ENCODE assay signal across 7 cellular contexts in the genomic region with DNA sequence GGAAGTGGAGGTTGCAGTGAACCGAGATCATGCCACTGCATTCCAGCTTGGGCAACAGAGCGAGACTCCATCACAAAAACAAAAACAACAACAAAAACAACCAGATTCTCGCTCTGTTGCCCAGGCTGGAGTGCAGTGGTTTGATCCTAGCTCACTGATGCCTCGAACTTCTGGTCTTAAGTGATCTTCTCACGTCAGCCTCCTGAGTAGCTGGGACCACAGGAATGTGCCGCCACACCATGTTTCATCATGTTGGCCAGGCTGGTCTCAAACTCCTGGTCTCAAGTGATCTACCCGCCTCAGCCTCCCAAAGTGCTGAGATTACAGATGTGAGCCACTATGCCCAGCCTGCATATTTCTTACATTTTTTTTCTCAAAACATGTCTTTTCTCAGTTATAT. TPM values are rescaled to one million over a fixed set of nuclear protein-coding genes. Genes with fewer than 3 reads are reported as not detected.
DNase-seq lines count a peak whose midpoint lies in the region; ATAC-seq and TF ChIP-seq lines count a peak whose summit lies in the region.
"Not testable (repeated sequence)": the region's sequence is repeated elsewhere in the genome, so short reads cannot be mapped to it uniquely, and the experiment has no call there.

No MANE protein-coding gene starts in this region.

- not testable (repeated sequence) for H2BK20ac ChIP-seq in IMR-90 (ENCODE audit: low read depth, low read length)

- H2BK120ac ChIP-seq in IMR-90 (ENCODE audit: low read depth, low read length); mesendoderm (ENCODE audit: low read depth, low read length): not testable (repeated sequence)

- not testable (repeated sequence) for H3K79me2 ChIP-seq in mesendoderm (ENCODE audit: control insufficient read depth, insufficient read depth, low read length)

- H3K4me3 ChIP-seq in IMR-90 (ENCODE audit: insufficient read depth, low read depth, low read length); fibroblast of villous mesenchyme (ENCODE audit: low read depth, low read length); mesendoderm (ENCODE audit: low read length): not testable (repeated sequence)

- not testable (repeated sequence) for H4K91ac ChIP-seq in IMR-90 (ENCODE audit: insufficient read depth, low read depth, low read length)

- H3K18ac ChIP-seq in IMR-90 (ENCODE audit: low read depth, low read length); mesendoderm (ENCODE audit: low read length): not testable (repeated sequence)

- H3K56ac ChIP-seq in IMR-90 (ENCODE audit: extremely low read depth, insufficient read depth, low read length); mesendoderm (ENCODE audit: low read length): not testable (repeated sequence)

- dilution Hi-C loops in IMR-90 (cut with HindIII; ENCODE audit: low sequenced_read_pairs, unreplicated experiment): not testable (repeated sequence)

- not testable (repeated sequence) for H2BK5ac ChIP-seq in IMR-90 (ENCODE audit: low read depth, low read length, poor library complexity, severe bottlenecking); mesendoderm (ENCODE audit: low read length)

- H3K27ac ChIP-seq in IMR-90 (ENCODE audit: insufficient read depth, low read length); mesendoderm (ENCODE audit: low read depth, low read length): not testable (repeated sequence)

- not testable (repeated sequence) for H3K4ac ChIP-seq in IMR-90 (ENCODE audit: low read depth, low read length); mesendoderm (ENCODE audit: low read depth, low read length)

- not testable (repeated sequence) for H3K9me1 ChIP-seq in IMR-90 (ENCODE audit: insufficient read depth, low read length)

- not testable (repeated sequence) for H3K9ac ChIP-seq in IMR-90 (ENCODE audit: low read depth, low read length); mesendoderm (ENCODE audit: low read length)

- not testable (repeated sequence) for TF ChIP-seq POLR2A in IMR-90 (IDR thresholded peaks at IDR 0.05; ENCODE audit: low read depth, low read length)

- H3K23ac ChIP-seq in IMR-90 (ENCODE audit: low read depth, low read length); mesendoderm (ENCODE audit: low read length): not testable (repeated sequence)

- intact Hi-C loops in IMR-90 (cut with micrococcal nuclease): not testable (repeated sequence)

- CTCF ChIA-PET in IMR-90 (lab: Yijun Ruan, JAX): not testable (repeated sequence)

- not testable (repeated sequence) for BruUV-seq in IMR-90 (replicated peaks; lab: Mats Ljungman, UMichigan)

- POLR2A ChIA-PET in IMR-90 (lab: Charles Lee; ENCODE audit: unreplicated experiment): not testable (repeated sequence)

- not testable (repeated sequence) for H4K5ac ChIP-seq in IMR-90 (ENCODE audit: low read depth, low read length); mesendoderm (ENCODE audit: low read length)

- H3K79me1 ChIP-seq in IMR-90 (ENCODE audit: low read depth in 1 of 2, low read length in 2 of 2); mesendoderm (ENCODE audit: low read length): not testable (repeated sequence)

- not testable (repeated sequence) for H2AK5ac ChIP-seq in IMR-90 (ENCODE audit: low read depth, low read length); mesendoderm (ENCODE audit: low read length)

- H4K8ac ChIP-seq in IMR-90 (ENCODE audit: low read depth in 2 of 2, low read length in 2 of 2); mesendoderm (ENCODE audit: low read depth, low read length): not testable (repeated sequence)

- not testable (repeated sequence) for H2AK9ac ChIP-seq in IMR-90 (replicated peaks; ENCODE audit: low read depth, low read length, poor library complexity)

- not testable (repeated sequence) for ATAC-seq in IMR-90 (ENCODE audit: low read depth)

- in situ Hi-C loops in IMR-90 (cut with MboI; ENCODE audit: low sequenced_read_pairs): not testable (repeated sequence)

- not testable (repeated sequence) for H2BK15ac ChIP-seq in IMR-90 (ENCODE audit: low read depth, low read length); mesendoderm (replicated peaks; ENCODE audit: low read depth)

- not testable (repeated sequence) for H3K9me3 ChIP-seq in IMR-90 (ENCODE audit: control insufficient read depth, insufficient read depth, low read length)

- 72% methylated on average over 3 of the region's 7 CpGs; no CpG with 5 or more reads in 1 of the 2 experiments for WGBS in IMR-90 (ENCODE audit: extremely low coverage in 2 of 2, insufficient read length in 1 of 2), 2 experiments
- no CpG with 5 or more reads among the region's 7 CpGs for WGBS in mesendoderm (ENCODE audit: extremely low coverage, insufficient coverage, low lambda C conversion rate)

- DNase-seq in EH (ENCODE audit: low read depth) (peak; percentile 44), IMR-90 (peak; percentile 38), MV-4-11 (lab: John Stamatoyannopoulos, UW) (peak; percentile 71), amniotic epithelial cell (ENCODE audit: low read depth) (peak; percentile 53), fibroblast of gingiva (ENCODE audit: low read depth) (peak; percentile 67), fibroblast of villous mesenchyme (ENCODE audit: low read depth) (peak; percentile 28), mesendoderm (peak; percentile 17)

- not testable (repeated sequence) for H4K20me1 ChIP-seq in IMR-90 (ENCODE audit: insufficient read depth, low read length)

- not testable (repeated sequence) for H3K4me2 ChIP-seq in IMR-90 (ENCODE audit: low read depth, low read length); mesendoderm (ENCODE audit: low read length)

- H3K14ac ChIP-seq in IMR-90 (replicated peaks; ENCODE audit: low read depth, low read length): not testable (repeated sequence)

- not testable (repeated sequence) for TF ChIP-seq CTCF in IMR-90 (conservative IDR thresholded peaks at IDR 0.05; ENCODE audit: low read depth, low read length); fibroblast of villous mesenchyme (IDR thresholded peaks at IDR 0.05; ENCODE audit: insufficient read depth, low read depth, low read length)

- H3K4me1 ChIP-seq in IMR-90 (ENCODE audit: control insufficient read depth, insufficient read depth, low read length); mesendoderm (ENCODE audit: control insufficient read depth, low read depth, low read length): not testable (repeated sequence)

- H3K36me3 ChIP-seq in IMR-90 (ENCODE audit: control insufficient read depth, insufficient read depth, low read length); mesendoderm (ENCODE audit: control insufficient read depth, insufficient read depth, low read length): not testable (repeated sequence)

- H2AFZ ChIP-seq in IMR-90 (replicated peaks; ENCODE audit: low read length, poor library complexity): not testable (repeated sequence)

- not testable (repeated sequence) for TF ChIP-seq RAD21 in IMR-90 (IDR thresholded peaks at IDR 0.05; ENCODE audit: low read length)

- not testable (repeated sequence) for H3K27me3 ChIP-seq in IMR-90 (ENCODE audit: control insufficient read depth, insufficient read depth, low read length); mesendoderm (ENCODE audit: insufficient read depth, low read length, poor library complexity)

RNA-seq across cellular contexts. Expression of gene ASXL2, which starts 39.1 kb away (rescaled TPM):
- total RNA-seq in IMR-90 (2012; rRNA removed) (7.5 and 8.1 TPM in 2 replicates), fibroblast of villous mesenchyme (10.3 and 13.8 TPM in 2 replicates)
- 4.9 and 5.3 TPM in 2 replicates for polyA plus RNA-seq in IMR-90 (2012; rRNA removed)
- 1.4 TPM in 2 replicates for polyA plus RNA-seq in IMR-90 (2012; cell fraction: cytosol; rRNA removed)
- 2.6 and 8.2 TPM in 2 replicates for polyA plus RNA-seq in IMR-90 (2012; cell fraction: nucleus; rRNA removed; ENCODE audit: low replicate concordance)
- polyA plus RNA-seq in mesendoderm (2013, experiment 1 of 2): 13.8 TPM
- 14.1 TPM for polyA plus RNA-seq in mesendoderm (2013, experiment 2 of 2)

Comparison
In these comparisons a context has a peak if more than half of its experiments do, and no peak if none do; other contexts are left out.
1. DNase-seq: peak in every context shown above with its lines; median percentile 71 in MV-4-11; 67 in fibroblast of gingiva; 53 in amniotic epithelial cell; 44 in EH; 38 in IMR-90; 28 in fibroblast of villous mesenchyme; 17 in mesendoderm.